27 cellular contexts compared by ENCODE assay signal in genomic region chr1:179990847-179991246, GRCh38.
"Had no signal": no experiment of that assay in that cellular context is flagged by ENCODE, and none has a peak within 500 bp of the region (broad histone marks: within the 10 kb centered on the region; RNA-seq: fewer than 3 reads in every experiment).

No MANE protein-coding gene starts in this region.

- H3K4me1 Mint-ChIP-seq: nephron had no signal

- H3K9me3 Mint-ChIP-seq: naive B cell; nephron; stimulated activated effector memory CD8-positive, alpha-beta T cell treated with anti-CD3 and anti-CD28 coated beads, Interleukin-12 subunit alpha, Interleukin-12 subunit beta, amount 100 ng/mL, for 72 hours; stimulated activated naive CD8-positive, alpha-beta T cell treated with anti-CD3 and anti-CD28 coated beads, Interleukin-15, Interleukin-2, amounts not matched to agents 100 ng/mL and 50 ng/mL, for 24 hours had no signal

- H3K27ac Mint-ChIP-seq: nephron; progenitor cell of endocrine pancreas; stimulated activated effector memory CD8-positive, alpha-beta T cell treated with anti-CD3 and anti-CD28 coated beads, Interleukin-12 subunit alpha, Interleukin-12 subunit beta, amount 100 ng/mL, for 72 hours; stimulated activated naive CD8-positive, alpha-beta T cell treated with anti-CD3 and anti-CD28 coated beads, Interleukin-15, Interleukin-2, amounts not matched to agents 100 ng/mL and 50 ng/mL, for 24 hours had no signal

- H3K27me3 Mint-ChIP-seq: naive B cell; progenitor cell of endocrine pancreas; stimulated activated naive CD8-positive, alpha-beta T cell treated with anti-CD3 and anti-CD28 coated beads, Interleukin-15, Interleukin-2, amounts not matched to agents 100 ng/mL and 50 ng/mL, for 24 hours had no signal

- FAIRE-seq: endometrium, pancreas had no signal

- H3K9me3 ChIP-seq: esophagus muscularis mucosa, gastrocnemius medialis, heart right ventricle, left lung, lower lobe of right lung, pancreas, testis, tibial nerve, upper lobe of right lung, vagina had no signal

- ATAC-seq: gastrocnemius medialis; heart right ventricle; left lung; lower lobe of right lung; pancreas; right cardiac atrium; stimulated activated effector memory CD8-positive, alpha-beta T cell treated with anti-CD3 and anti-CD28 coated beads, Interleukin-12 subunit alpha, Interleukin-12 subunit beta, amount 100 ng/mL, for 72 hours; upper lobe of right lung had no signal

- H3K4me2 ChIP-seq: smooth muscle cell had no signal

- H3K27me3 ChIP-seq: dorsolateral prefrontal cortex, esophagus muscularis mucosa, gastrocnemius medialis, heart right ventricle, left lung, pancreas, testis, tibial nerve, upper lobe of right lung, vagina had no signal

- H3K4me1 ChIP-seq: gastrocnemius medialis, left lung, lower lobe of right lung, pancreas, testis, tibial nerve, upper lobe of right lung, vagina had no signal

- H3K27ac ChIP-seq: dorsolateral prefrontal cortex, epithelial cell of prostate, esophagus muscularis mucosa, gastrocnemius medialis, heart right ventricle, left lung, lower lobe of right lung, pancreas, testis, tibial nerve, upper lobe of right lung, vagina had no signal

- H3K4me3 ChIP-seq: dorsolateral prefrontal cortex, esophagus muscularis mucosa, gastrocnemius medialis, heart right ventricle, left lung, lower lobe of right lung, pancreas, smooth muscle cell, testis, tibial nerve, upper lobe of right lung, vagina had no signal

- DNase-seq: cortex of kidney; dorsolateral prefrontal cortex; effector CD8-positive, alpha-beta T cell; gastrocnemius medialis; heart right ventricle; islet precursor cell; left lung; lower lobe of right lung; mesenchymal stem cell; naive B cell; occipital lobe; pancreas; right cardiac atrium; stimulated activated CD4-positive, alpha-beta T cell treated with anti-CD3 and anti-CD28 coated beads, Interleukin-4, amount 100 ng/mL, for 1 hour; stimulated activated CD8-positive, alpha-beta memory T cell treated with anti-CD3 and anti-CD28 coated beads, Interleukin-4, amount 100 ng/mL, for 48 hours; testis; upper lobe of right lung had no signal

- H3K4me3 Mint-ChIP-seq: naive B cell; nephron; stimulated activated effector memory CD8-positive, alpha-beta T cell treated with anti-CD3 and anti-CD28 coated beads, Interleukin-12 subunit alpha, Interleukin-12 subunit beta, amount 100 ng/mL, for 72 hours; stimulated activated naive CD8-positive, alpha-beta T cell treated with anti-CD3 and anti-CD28 coated beads, Interleukin-15, Interleukin-2, amounts not matched to agents 100 ng/mL and 50 ng/mL, for 24 hours had no signal
